Comparison of ENCODE assay signal across 20 cellular contexts in genomic region chr11:131606936-131607335, GRCh38.
"Had no signal": no experiment of that assay in that cellular context is flagged by ENCODE, and none has a peak within 500 bp of the region (broad histone marks: within the 10 kb centered on the region; RNA-seq: fewer than 3 reads in every experiment).

No MANE protein-coding gene starts in this region.

- H3K4me3 ChIP-seq: gastrocnemius medialis, left lung, mucosa of descending colon, pancreas, right lobe of liver, stomach, testis, tibial artery had no signal

- H3K27me3 ChIP-seq: gastrocnemius medialis, right lobe of liver, stomach, testis had no signal

- H3K9me3 ChIP-seq: gastrocnemius medialis, left lung, mucosa of descending colon, neutrophil, pancreas, right lobe of liver, stomach, testis, tibial artery had no signal

- DNase-seq: effector CD8-positive, alpha-beta T cell; endodermal cell; foreskin fibroblast; gastrocnemius medialis; left lung; mesenchymal stem cell; mucosa of descending colon; naive B cell; pancreas; right lobe of liver; stimulated activated CD4-positive, alpha-beta T cell treated with anti-CD3 and anti-CD28 coated beads, Interleukin-2, amount 100 ng/mL, for 24 hours; stimulated activated CD4-positive, alpha-beta T cell treated with anti-CD3 and anti-CD28 coated beads, Interleukin-4, amount 100 ng/mL, for 24 hours; stimulated activated naive CD4-positive, alpha-beta T cell treated with Interleukin-2 at 50 U/mL for 16 hours; stomach; testis; tibial artery had no signal

- ATAC-seq: esophagus mucosa; gastrocnemius medialis; left lung; mucosa of descending colon; natural killer cell treated with Interleukin-12 subunit alpha and Interleukin-12 subunit beta and Interleukin-15 and Interleukin-18, amount 100 ng/mL, for 72 hours; pancreas; right lobe of liver; stimulated activated effector memory CD8-positive, alpha-beta T cell treated with anti-CD3 and anti-CD28 coated beads, Interleukin-12 subunit alpha, Interleukin-12 subunit beta, amount 100 ng/mL, for 72 hours had no signal

- H3K4me1 ChIP-seq: gastrocnemius medialis, left lung, pancreas, right lobe of liver, stomach, testis, tibial artery had no signal

- H3K36me3 ChIP-seq: gastrocnemius medialis, left lung, neutrophil, pancreas, right lobe of liver, stomach, tibial artery had no signal
